Comparison of ENCODE assay signal across 1 cellular context in the genomic region with DNA sequence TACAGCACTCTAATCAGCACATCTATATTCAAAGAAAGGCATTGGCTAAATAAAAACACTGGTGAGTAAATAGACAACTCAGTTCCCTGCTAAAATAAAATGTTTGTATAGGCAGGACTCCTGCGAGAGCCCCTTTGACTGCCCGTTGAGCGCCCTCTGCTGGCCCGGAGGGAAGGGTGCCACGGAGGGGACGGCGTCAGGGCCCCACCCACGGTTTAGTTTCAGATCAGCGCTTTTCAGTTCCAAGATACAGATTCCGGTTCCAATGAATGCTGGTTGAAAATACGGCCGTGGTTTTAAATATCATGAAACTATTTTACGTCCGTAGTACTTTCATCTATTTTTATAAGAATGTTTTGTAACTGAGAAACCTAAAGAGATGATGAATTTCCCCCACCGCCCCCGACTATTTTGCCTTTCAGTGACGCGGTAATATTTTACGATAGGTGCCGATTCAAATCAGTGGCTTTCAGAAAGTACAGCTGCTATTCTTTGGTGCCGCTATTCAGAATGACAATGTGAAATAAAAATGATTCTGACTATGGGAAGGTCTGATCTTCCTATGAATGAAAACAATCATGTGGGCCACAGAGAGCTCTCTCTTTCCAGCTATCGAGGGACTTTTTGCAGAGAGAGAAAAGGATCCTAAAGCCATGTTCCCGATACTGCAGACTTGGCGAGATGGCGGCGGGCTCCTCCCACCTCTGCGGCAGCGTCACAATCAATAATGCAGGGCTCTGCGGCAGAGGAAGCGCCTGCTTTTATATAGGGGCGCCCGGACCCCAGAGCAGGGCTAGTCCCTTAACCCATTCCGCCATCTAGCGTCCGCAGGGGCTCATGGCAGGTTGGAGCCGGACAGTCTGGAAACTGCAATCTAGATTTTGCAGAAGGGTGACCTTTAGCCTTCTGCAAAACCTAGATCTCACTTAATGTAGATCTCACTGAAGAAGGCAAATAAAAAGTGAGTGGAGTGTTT.
TF ChIP-seq lines count a peak whose summit lies in the region.

No MANE protein-coding gene starts in this region.

TF ChIP-seq in K562, 482 proteins besides CTCF, POLR2A, EP300 and RAD21 (continued from another document and continues in another):
- TF ChIP-seq, protein P1, sequence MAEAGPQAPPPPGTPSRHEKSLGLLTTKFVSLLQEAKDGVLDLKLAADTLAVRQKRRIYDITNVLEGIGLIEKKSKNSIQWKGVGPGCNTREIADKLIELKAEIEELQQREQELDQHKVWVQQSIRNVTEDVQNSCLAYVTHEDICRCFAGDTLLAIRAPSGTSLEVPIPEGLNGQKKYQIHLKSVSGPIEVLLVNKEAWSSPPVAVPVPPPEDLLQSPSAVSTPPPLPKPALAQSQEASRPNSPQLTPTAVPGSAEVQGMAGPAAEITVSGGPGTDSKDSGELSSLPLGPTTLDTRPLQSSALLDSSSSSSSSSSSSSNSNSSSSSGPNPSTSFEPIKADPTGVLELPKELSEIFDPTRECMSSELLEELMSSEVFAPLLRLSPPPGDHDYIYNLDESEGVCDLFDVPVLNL (CRISPR knock-in tag; IDR thresholded peaks at IDR 0.05; ENCODE audit: low read depth) = no peak
- TF ChIP-seq, protein P2, sequence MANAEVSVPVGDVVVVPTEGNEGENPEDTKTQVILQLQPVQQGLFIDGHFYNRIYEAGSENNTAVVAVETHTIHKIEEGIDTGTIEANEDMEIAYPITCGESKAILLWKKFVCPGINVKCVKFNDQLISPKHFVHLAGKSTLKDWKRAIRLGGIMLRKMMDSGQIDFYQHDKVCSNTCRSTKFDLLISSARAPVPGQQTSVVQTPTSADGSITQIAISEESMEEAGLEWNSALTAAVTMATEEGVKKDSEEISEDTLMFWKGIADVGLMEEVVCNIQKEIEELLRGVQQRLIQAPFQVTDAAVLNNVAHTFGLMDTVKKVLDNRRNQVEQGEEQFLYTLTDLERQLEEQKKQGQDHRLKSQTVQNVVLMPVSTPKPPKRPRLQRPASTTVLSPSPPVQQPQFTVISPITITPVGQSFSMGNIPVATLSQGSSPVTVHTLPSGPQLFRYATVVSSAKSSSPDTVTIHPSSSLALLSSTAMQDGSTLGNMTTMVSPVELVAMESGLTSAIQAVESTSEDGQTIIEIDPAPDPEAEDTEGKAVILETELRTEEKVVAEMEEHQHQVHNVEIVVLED (CRISPR knock-in tag; IDR thresholded peaks at IDR 0.05) = no peak
- TF ChIP-seq SAP30 (IDR thresholded peaks at IDR 0.05; ENCODE audit: borderline replicate concordance, insufficient read depth, low read depth, low read length, poor library complexity, severe bottlenecking) = no peak
- TF ChIP-seq, protein P3, sequence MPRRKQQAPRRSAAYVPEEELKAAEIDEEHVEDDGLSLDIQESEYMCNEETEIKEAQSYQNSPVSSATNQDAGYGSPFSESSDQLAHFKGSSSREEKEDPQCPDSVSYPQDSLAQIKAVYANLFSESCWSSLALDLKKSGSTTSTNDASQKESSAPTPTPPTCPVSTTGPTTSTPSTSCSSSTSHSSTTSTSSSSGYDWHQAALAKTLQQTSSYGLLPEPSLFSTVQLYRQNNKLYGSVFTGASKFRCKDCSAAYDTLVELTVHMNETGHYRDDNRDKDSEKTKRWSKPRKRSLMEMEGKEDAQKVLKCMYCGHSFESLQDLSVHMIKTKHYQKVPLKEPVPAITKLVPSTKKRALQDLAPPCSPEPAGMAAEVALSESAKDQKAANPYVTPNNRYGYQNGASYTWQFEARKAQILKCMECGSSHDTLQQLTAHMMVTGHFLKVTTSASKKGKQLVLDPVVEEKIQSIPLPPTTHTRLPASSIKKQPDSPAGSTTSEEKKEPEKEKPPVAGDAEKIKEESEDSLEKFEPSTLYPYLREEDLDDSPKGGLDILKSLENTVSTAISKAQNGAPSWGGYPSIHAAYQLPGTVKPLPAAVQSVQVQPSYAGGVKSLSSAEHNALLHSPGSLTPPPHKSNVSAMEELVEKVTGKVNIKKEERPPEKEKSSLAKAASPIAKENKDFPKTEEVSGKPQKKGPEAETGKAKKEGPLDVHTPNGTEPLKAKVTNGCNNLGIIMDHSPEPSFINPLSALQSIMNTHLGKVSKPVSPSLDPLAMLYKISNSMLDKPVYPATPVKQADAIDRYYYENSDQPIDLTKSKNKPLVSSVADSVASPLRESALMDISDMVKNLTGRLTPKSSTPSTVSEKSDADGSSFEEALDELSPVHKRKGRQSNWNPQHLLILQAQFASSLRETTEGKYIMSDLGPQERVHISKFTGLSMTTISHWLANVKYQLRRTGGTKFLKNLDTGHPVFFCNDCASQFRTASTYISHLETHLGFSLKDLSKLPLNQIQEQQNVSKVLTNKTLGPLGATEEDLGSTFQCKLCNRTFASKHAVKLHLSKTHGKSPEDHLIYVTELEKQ (CRISPR knock-in tag; IDR thresholded peaks at IDR 0.05) = no peak
- TF ChIP-seq PPARD (CRISPR knock-in tag; IDR thresholded peaks at IDR 0.05) = no peak
- TF ChIP-seq NFXL1 (CRISPR knock-in tag; IDR thresholded peaks at IDR 0.05) = no peak
- no peak for TF ChIP-seq MCM2 (IDR thresholded peaks at IDR 0.05; ENCODE audit: low read depth)
- peak; percentile 17; the same call in 1 of the 2 replicates for TF ChIP-seq PHF8 (IDR thresholded peaks at IDR 0.05; ENCODE audit: borderline replicate concordance, low read length)
- TF ChIP-seq, protein P4, sequence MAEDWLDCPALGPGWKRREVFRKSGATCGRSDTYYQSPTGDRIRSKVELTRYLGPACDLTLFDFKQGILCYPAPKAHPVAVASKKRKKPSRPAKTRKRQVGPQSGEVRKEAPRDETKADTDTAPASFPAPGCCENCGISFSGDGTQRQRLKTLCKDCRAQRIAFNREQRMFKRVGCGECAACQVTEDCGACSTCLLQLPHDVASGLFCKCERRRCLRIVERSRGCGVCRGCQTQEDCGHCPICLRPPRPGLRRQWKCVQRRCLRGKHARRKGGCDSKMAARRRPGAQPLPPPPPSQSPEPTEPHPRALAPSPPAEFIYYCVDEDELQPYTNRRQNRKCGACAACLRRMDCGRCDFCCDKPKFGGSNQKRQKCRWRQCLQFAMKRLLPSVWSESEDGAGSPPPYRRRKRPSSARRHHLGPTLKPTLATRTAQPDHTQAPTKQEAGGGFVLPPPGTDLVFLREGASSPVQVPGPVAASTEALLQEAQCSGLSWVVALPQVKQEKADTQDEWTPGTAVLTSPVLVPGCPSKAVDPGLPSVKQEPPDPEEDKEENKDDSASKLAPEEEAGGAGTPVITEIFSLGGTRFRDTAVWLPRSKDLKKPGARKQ (CRISPR knock-in tag; IDR thresholded peaks at IDR 0.05) = no peak
- no peak for TF ChIP-seq CHCHD3 (CRISPR knock-in tag; IDR thresholded peaks at IDR 0.05)
- TF ChIP-seq ZC3H8 (IDR thresholded peaks at IDR 0.05) = no peak
- TF ChIP-seq KDM5B (IDR thresholded peaks at IDR 0.05; ENCODE audit: insufficient replicate concordance, low read depth, low read length) = no peak
- TF ChIP-seq XRCC5 (IDR thresholded peaks at IDR 0.05; ENCODE audit: low read depth, low read length) = peak; percentile 60; the same call in 1 of the 2 replicates
- 0 out of 2 replicates have a peak, but pooled peaks have one; percentile 58 for TF ChIP-seq LCOR (CRISPR knock-in tag; IDR thresholded peaks at IDR 0.05)
- no peak for TF ChIP-seq BRD4 (IDR thresholded peaks at IDR 0.05)
- TF ChIP-seq MCM3 (IDR thresholded peaks at IDR 0.05) = no peak
- no peak for TF ChIP-seq ZNF785 (CRISPR knock-in tag; IDR thresholded peaks at IDR 0.05)
- TF ChIP-seq, protein P5, sequence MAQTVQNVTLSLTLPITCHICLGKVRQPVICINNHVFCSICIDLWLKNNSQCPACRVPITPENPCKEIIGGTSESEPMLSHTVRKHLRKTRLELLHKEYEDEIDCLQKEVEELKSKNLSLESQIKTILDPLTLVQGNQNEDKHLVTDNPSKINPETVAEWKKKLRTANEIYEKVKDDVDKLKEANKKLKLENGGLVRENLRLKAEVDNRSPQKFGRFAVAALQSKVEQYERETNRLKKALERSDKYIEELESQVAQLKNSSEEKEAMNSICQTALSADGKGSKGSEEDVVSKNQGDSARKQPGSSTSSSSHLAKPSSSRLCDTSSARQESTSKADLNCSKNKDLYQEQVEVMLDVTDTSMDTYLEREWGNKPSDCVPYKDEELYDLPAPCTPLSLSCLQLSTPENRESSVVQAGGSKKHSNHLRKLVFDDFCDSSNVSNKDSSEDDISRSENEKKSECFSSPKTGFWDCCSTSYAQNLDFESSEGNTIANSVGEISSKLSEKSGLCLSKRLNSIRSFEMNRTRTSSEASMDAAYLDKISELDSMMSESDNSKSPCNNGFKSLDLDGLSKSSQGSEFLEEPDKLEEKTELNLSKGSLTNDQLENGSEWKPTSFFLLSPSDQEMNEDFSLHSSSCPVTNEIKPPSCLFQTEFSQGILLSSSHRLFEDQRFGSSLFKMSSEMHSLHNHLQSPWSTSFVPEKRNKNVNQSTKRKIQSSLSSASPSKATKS (CRISPR knock-in tag; IDR thresholded peaks at IDR 0.05) = no peak
- TF ChIP-seq, protein P6, sequence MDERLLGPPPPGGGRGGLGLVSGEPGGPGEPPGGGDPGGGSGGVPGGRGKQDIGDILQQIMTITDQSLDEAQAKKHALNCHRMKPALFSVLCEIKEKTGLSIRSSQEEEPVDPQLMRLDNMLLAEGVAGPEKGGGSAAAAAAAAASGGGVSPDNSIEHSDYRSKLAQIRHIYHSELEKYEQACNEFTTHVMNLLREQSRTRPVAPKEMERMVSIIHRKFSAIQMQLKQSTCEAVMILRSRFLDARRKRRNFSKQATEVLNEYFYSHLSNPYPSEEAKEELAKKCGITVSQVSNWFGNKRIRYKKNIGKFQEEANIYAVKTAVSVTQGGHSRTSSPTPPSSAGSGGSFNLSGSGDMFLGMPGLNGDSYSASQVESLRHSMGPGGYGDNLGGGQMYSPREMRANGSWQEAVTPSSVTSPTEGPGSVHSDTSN (CRISPR knock-in tag; IDR thresholded peaks at IDR 0.05; ENCODE audit: low read depth) = no peak
- TF ChIP-seq, protein P6 (tag; conservative IDR thresholded peaks at IDR 0.05; ENCODE audit: low read depth) = no peak
- no peak for TF ChIP-seq ILK (tag; IDR thresholded peaks at IDR 0.05; ENCODE audit: borderline replicate concordance, low read depth)
- no peak for TF ChIP-seq SIX5 (IDR thresholded peaks at IDR 0.05; ENCODE audit: borderline replicate concordance in 1 of 2, insufficient read depth in 1 of 2, low read depth in 1 of 2, low read length in 2 of 2)
- TF ChIP-seq CBX2 (IDR thresholded peaks at IDR 0.05; ENCODE audit: insufficient read depth, low read length, poor library complexity, severe bottlenecking) = no peak
- no peak for TF ChIP-seq COPS2 (conservative IDR thresholded peaks at IDR 0.05)
- TF ChIP-seq WHSC1 (IDR thresholded peaks at IDR 0.05; ENCODE audit: low read length) = no peak
- TF ChIP-seq GABPB2 (CRISPR knock-in tag; conservative IDR thresholded peaks at IDR 0.05) = no peak
- TF ChIP-seq BMI1 (IDR thresholded peaks at IDR 0.05; ENCODE audit: low read length) = no peak
- TF ChIP-seq CBX8 (IDR thresholded peaks at IDR 0.05; ENCODE audit: borderline replicate concordance, extremely low read depth, low read depth, low read length, poor library complexity, severe bottlenecking) = no peak
- TF ChIP-seq, protein P7, sequence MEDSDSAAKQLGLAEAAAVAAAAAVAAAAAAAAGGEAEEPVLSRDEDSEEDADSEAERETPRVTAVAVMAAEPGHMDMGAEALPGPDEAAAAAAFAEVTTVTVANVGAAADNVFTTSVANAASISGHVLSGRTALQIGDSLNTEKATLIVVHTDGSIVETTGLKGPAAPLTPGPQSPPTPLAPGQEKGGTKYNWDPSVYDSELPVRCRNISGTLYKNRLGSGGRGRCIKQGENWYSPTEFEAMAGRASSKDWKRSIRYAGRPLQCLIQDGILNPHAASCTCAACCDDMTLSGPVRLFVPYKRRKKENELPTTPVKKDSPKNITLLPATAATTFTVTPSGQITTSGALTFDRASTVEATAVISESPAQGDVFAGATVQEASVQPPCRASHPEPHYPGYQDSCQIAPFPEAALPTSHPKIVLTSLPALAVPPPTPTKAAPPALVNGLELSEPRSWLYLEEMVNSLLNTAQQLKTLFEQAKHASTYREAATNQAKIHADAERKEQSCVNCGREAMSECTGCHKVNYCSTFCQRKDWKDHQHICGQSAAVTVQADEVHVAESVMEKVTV (CRISPR knock-in tag; IDR thresholded peaks at IDR 0.05) = peak; percentile 84; the same call in 1 of the 2 replicates
- TF ChIP-seq FOXK1 (CRISPR knock-in tag; IDR thresholded peaks at IDR 0.05; ENCODE audit: borderline replicate concordance) = no peak
- peak in 1 of 2 experiments; percentile 26; a peak in 1 of 3 replicates for TF ChIP-seq CBX3 (IDR thresholded peaks at IDR 0.05; ENCODE audit: borderline replicate concordance in 1 of 2, low read length in 2 of 2)
- no peak for TF ChIP-seq MCM5 (IDR thresholded peaks at IDR 0.05; ENCODE audit: low read depth)
- no peak for TF ChIP-seq TAF1 (IDR thresholded peaks at IDR 0.05; ENCODE audit: control insufficient read depth, extremely low read depth, insufficient read depth, low read length, severe bottlenecking)
- TF ChIP-seq, protein P8, sequence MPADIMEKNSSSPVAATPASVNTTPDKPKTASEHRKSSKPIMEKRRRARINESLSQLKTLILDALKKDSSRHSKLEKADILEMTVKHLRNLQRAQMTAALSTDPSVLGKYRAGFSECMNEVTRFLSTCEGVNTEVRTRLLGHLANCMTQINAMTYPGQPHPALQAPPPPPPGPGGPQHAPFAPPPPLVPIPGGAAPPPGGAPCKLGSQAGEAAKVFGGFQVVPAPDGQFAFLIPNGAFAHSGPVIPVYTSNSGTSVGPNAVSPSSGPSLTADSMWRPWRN (IDR thresholded peaks at IDR 0.05; ENCODE audit: low read depth) = no peak
- TF ChIP-seq ZNF75A (CRISPR knock-in tag; IDR thresholded peaks at IDR 0.05) = no peak
- TF ChIP-seq, protein P9, sequence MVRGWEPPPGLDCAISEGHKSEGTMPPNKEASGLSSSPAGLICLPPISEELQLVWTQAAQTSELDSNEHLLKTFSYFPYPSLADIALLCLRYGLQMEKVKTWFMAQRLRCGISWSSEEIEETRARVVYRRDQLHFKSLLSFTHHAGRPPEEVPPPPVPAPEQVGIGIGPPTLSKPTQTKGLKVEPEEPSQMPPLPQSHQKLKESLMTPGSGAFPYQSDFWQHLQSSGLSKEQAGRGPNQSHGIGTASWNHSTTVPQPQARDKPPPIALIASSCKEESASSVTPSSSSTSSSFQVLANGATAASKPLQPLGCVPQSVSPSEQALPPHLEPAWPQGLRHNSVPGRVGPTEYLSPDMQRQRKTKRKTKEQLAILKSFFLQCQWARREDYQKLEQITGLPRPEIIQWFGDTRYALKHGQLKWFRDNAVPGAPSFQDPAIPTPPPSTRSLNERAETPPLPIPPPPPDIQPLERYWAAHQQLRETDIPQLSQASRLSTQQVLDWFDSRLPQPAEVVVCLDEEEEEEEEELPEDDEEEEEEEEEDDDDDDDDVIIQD (CRISPR knock-in tag; IDR thresholded peaks at IDR 0.05) = no peak
- TF ChIP-seq MTF1 (CRISPR knock-in tag; IDR thresholded peaks at IDR 0.05; ENCODE audit: borderline replicate concordance) = no peak
- TF ChIP-seq CEBPB (tag; IDR thresholded peaks at IDR 0.05) = no peak
- TF ChIP-seq, protein P10, sequence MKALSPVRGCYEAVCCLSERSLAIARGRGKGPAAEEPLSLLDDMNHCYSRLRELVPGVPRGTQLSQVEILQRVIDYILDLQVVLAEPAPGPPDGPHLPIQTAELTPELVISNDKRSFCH (CRISPR knock-in tag; IDR thresholded peaks at IDR 0.05) = no peak
- TF ChIP-seq, protein P10 (tag; IDR thresholded peaks at IDR 0.05) = peak; percentile 39; the same call in 1 of the 2 replicates
